Comparison of ENCODE assay signal across 28 cellular contexts in the genomic region with DNA sequence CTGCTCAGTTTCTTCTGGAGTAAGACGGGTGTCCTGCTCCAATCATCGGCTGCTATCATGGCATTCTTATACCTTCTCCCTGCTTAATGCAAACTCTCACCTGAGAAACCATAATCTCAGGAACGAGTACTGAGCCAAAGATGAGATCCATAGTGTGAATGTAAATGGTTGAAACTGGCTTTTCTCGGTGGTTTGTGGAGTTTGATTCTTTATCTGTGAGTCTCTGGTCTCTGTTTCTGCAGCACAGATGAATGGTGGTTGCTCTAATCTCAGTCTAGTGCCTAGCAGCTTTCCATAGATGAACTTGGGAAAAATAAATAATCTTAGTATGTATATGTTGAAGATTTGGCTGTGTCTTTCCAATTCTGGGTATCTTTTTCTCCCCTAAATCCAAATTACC.
"Had no signal": no experiment of that assay in that cellular context is flagged by ENCODE, and none has a peak within 500 bp of the region (broad histone marks: within the 10 kb centered on the region; RNA-seq: fewer than 3 reads in every experiment).

No MANE protein-coding gene starts in this region.

- H3K9me3 Mint-ChIP-seq: dendritic cell treated with granulocyte-macrophage colony-stimulating factor and Interleukin-4, amounts not matched to agents 40 ng/mL and 50 ng/mL, for 4 days; effector memory CD8-positive, alpha-beta T cell; endodermal cell had no signal

- DNase-seq: colonic mucosa; cortex of kidney; dermis blood vessel endothelial cell; effector CD4-positive, alpha-beta T cell; effector CD8-positive, alpha-beta T cell; effector memory CD4-positive, alpha-beta T cell; effector memory CD8-positive, alpha-beta T cell; endodermal cell; erythroblast; esophagus squamous epithelium; foreskin fibroblast; foreskin keratinocyte; foreskin melanocyte; gastrocnemius medialis; glutamatergic neuron; head of caudate nucleus; heart left ventricle; heart right ventricle had no signal

- FAIRE-seq: colon, endometrium, endothelial cell of umbilical vein, frontal cortex had no signal

- H3K27me3 Mint-ChIP-seq: dendritic cell treated with granulocyte-macrophage colony-stimulating factor and Interleukin-4, amounts not matched to agents 40 ng/mL and 50 ng/mL, for 4 days; effector memory CD8-positive, alpha-beta T cell had no signal

- H3K36me3 ChIP-seq: colonic mucosa, esophagus muscularis mucosa, esophagus squamous epithelium, gastrocnemius medialis, gastroesophageal sphincter, heart left ventricle, heart right ventricle had no signal

- H3K4me3 ChIP-seq: colonic mucosa, coronary artery, esophagus muscularis mucosa, esophagus squamous epithelium, gastrocnemius medialis, gastroesophageal sphincter, heart left ventricle, heart right ventricle had no signal

- H3K9me3 ChIP-seq: colonic mucosa, esophagus muscularis mucosa, esophagus squamous epithelium, gastrocnemius medialis had no signal

- ATAC-seq: effector memory CD8-positive, alpha-beta T cell; esophagus mucosa; foreskin keratinocyte; gastrocnemius medialis; gastroesophageal sphincter; heart left ventricle; heart right ventricle had no signal

- H3K27ac Mint-ChIP-seq: dendritic cell treated with granulocyte-macrophage colony-stimulating factor and Interleukin-4, amounts not matched to agents 40 ng/mL and 50 ng/mL, for 4 days; effector memory CD8-positive, alpha-beta T cell; endodermal cell had no signal

- H3K27ac ChIP-seq: colonic mucosa, coronary artery, epithelial cell of prostate, esophagus muscularis mucosa, esophagus squamous epithelium, foreskin keratinocyte, gastrocnemius medialis, gastroesophageal sphincter, heart left ventricle, heart right ventricle had no signal

- H3K4me1 Mint-ChIP-seq: endodermal cell had no signal

- H3K27me3 ChIP-seq: colonic mucosa, esophagus muscularis mucosa, esophagus squamous epithelium, foreskin keratinocyte, gastrocnemius medialis, gastroesophageal sphincter, heart left ventricle, heart right ventricle had no signal

- H3K4me1 ChIP-seq: colonic mucosa, esophagus muscularis mucosa, gastrocnemius medialis, gastroesophageal sphincter had no signal

- H3K4me3 Mint-ChIP-seq: dendritic cell treated with granulocyte-macrophage colony-stimulating factor and Interleukin-4, amounts not matched to agents 40 ng/mL and 50 ng/mL, for 4 days; effector memory CD8-positive, alpha-beta T cell; endodermal cell had no signal
